13 cellular contexts compared by ENCODE assay signal in genomic region chr12:70719084-70719483, GRCh38.
DNase-seq lines count a peak whose midpoint lies in the region; ATAC-seq and TF ChIP-seq lines count a peak whose summit lies in the region.
"Had no signal": no experiment of that assay in that cellular context is flagged by ENCODE, and none has a peak within 500 bp of the region (broad histone marks: within the 10 kb centered on the region; RNA-seq: fewer than 3 reads in every experiment).

No MANE protein-coding gene starts in this region.

- ATAC-seq in IMR-90 (ENCODE audit: low read depth): no peak
- peak; percentile 41 to 59 for ATAC-seq in lower lobe of right lung

- H3K36me3 ChIP-seq in IMR-90 (ENCODE audit: control insufficient read depth, insufficient read depth, low read length) (no peaks in the 10 kb centered on the region), esophagus squamous epithelium (no peaks in the 10 kb centered on the region), lower lobe of right lung (no peaks in the 10 kb centered on the region), ovary (no peaks in the 10 kb centered on the region), ascending aorta (no peaks in the 10 kb centered on the region)
- H3K36me3 ChIP-seq: thyroid gland had no signal

- no peak overlapping the region for H2BK15ac ChIP-seq in IMR-90 (ENCODE audit: low read depth, low read length)

- no peak overlapping the region for H3K18ac ChIP-seq in IMR-90 (ENCODE audit: low read depth, low read length)

- no peaks in the 10 kb centered on the region for H3K4me1 ChIP-seq in IMR-90 (ENCODE audit: control insufficient read depth, insufficient read depth, low read length)
- no peaks in the 10 kb centered on the region for H3K4me1 ChIP-seq in esophagus squamous epithelium
- H3K4me1 ChIP-seq in lower lobe of right lung: peaks cover 9% of the 10 kb centered on the region
- H3K4me1 ChIP-seq in ovary (ENCODE audit: insufficient read depth): no peaks in the 10 kb centered on the region
- H3K4me1 ChIP-seq in ascending aorta: no peaks in the 10 kb centered on the region
- H3K4me1 ChIP-seq: thyroid gland had no signal

- H2BK5ac ChIP-seq in IMR-90 (ENCODE audit: low read depth, low read length, poor library complexity, severe bottlenecking): no peak overlapping the region

- H3K23ac ChIP-seq in IMR-90 (ENCODE audit: low read depth, low read length): no peak overlapping the region

- H3K9me1 ChIP-seq in IMR-90 (ENCODE audit: insufficient read depth, low read length): no peaks in the 10 kb centered on the region

- H3K27ac ChIP-seq in 22Rv1 (peak overlapping the region; percentile 44), IMR-90 (ENCODE audit: insufficient read depth, low read length) (no peak overlapping the region), esophagus squamous epithelium (peak overlapping the region in 3 of 4 donors; percentile 31 to 47 (median 37)), lower lobe of right lung (peak overlapping the region; percentile 43), ovary (no peak overlapping the region), ascending aorta (no peak overlapping the region)

- H3K4me3 ChIP-seq in IMR-90 (ENCODE audit: insufficient read depth, low read depth, low read length) (no peak overlapping the region), esophagus squamous epithelium (no peak overlapping the region), lower lobe of right lung (peak overlapping the region; percentile 3), ovary (no peak overlapping the region), ascending aorta (no peak overlapping the region)
- H3K4me3 ChIP-seq: GM12878, thyroid gland had no signal

- no peak overlapping the region for H3K14ac ChIP-seq in IMR-90 (replicated peaks; ENCODE audit: low read depth, low read length)

- H2AK5ac ChIP-seq in IMR-90 (ENCODE audit: low read depth, low read length): no peak overlapping the region

- no peak overlapping the region for H4K5ac ChIP-seq in IMR-90 (ENCODE audit: low read depth, low read length)

- H4K8ac ChIP-seq in IMR-90 (ENCODE audit: low read depth in 2 of 2, low read length in 2 of 2): no peak overlapping the region

- 55% methylated on average over 2 of the region's 12 CpGs; no CpG with 5 or more reads in 1 of the 2 experiments for WGBS in IMR-90 (ENCODE audit: extremely low coverage in 2 of 2, insufficient read length in 1 of 2), 2 experiments
- 71 to 82% methylated on average over 12 of the region's 12 CpGs for WGBS in esophagus squamous epithelium, 2 donors
- WGBS in ovary, 3 donors: 85 to 86% (median 86%) methylated on average over 12 of the region's 12 CpGs

- H2AK9ac ChIP-seq in IMR-90 (replicated peaks; ENCODE audit: low read depth, low read length, poor library complexity): no peak overlapping the region

- no peak overlapping the region for H3K4ac ChIP-seq in IMR-90 (ENCODE audit: low read depth, low read length)

- TF ChIP-seq CTCF in 22Rv1 (IDR thresholded peaks at IDR 0.05) (no peak), IMR-90 (conservative IDR thresholded peaks at IDR 0.05; ENCODE audit: low read depth, low read length) (no peak), esophagus squamous epithelium (IDR thresholded peaks at IDR 0.05) (no peak), lower lobe of right lung (IDR thresholded peaks at IDR 0.05) (no peak), ovary (IDR thresholded peaks at IDR 0.05) (no peak), ascending aorta (IDR thresholded peaks at IDR 0.05) (no peak)

- DNase-seq in IMR-90 (no peak), esophagus squamous epithelium (lab: John Stamatoyannopoulos, UW) (no peak), lower lobe of right lung (no peak), ovary (no peak), activated gamma-delta T cell (lab: John Stamatoyannopoulos, UW) (no peak), ascending aorta (ENCODE audit: low spot score in 2 of 2) (no peak)
- no peak for DNase-seq in activated CD4-positive, alpha-beta T cell treated with anti-CD3 and anti-CD28 coated beads for 1 hour
- DNase-seq: effector CD8-positive, alpha-beta T cell; NCI-H1048; NCI-H2029 had no signal

- CTCF ChIA-PET in IMR-90 (lab: Yijun Ruan, JAX): interaction anchor here (0.6 to 1.6 kb wide), 7 partner anchors 20 to 839 kb away, joined by 3 to 6 read pairs (median 3); no protein-coding TSS in a partner anchor

- H3K79me1 ChIP-seq in IMR-90 (ENCODE audit: low read depth in 1 of 2, low read length in 2 of 2): no peaks in the 10 kb centered on the region

- H2AFZ ChIP-seq in IMR-90 (replicated peaks; ENCODE audit: low read length, poor library complexity): peak overlapping the region; percentile 60

- no peaks in the 10 kb centered on the region for H3K9me3 ChIP-seq in IMR-90 (ENCODE audit: control insufficient read depth, insufficient read depth, low read length)
- H3K9me3 ChIP-seq in esophagus squamous epithelium: no peaks in the 10 kb centered on the region
- H3K9me3 ChIP-seq in lower lobe of right lung: no peaks in the 10 kb centered on the region
- no peaks in the 10 kb centered on the region for H3K9me3 ChIP-seq in ovary
- H3K9me3 ChIP-seq in ascending aorta: no peaks in the 10 kb centered on the region
- H3K9me3 ChIP-seq: thyroid gland had no signal

- no peak overlapping the region for H3K56ac ChIP-seq in IMR-90 (ENCODE audit: extremely low read depth, insufficient read depth, low read length)

- POLR2A ChIA-PET in IMR-90 (lab: Charles Lee; ENCODE audit: unreplicated experiment): no interaction called here

- no peak for TF ChIP-seq EP300 in ovary (IDR thresholded peaks at IDR 0.05)

- H3K4me2 ChIP-seq in IMR-90 (ENCODE audit: low read depth, low read length): no peak overlapping the region

- H2BK120ac ChIP-seq in IMR-90 (ENCODE audit: low read depth, low read length): no peak overlapping the region

- H3K9ac ChIP-seq in IMR-90 (ENCODE audit: low read depth, low read length): no peak overlapping the region

- no peaks in the 10 kb centered on the region for H4K20me1 ChIP-seq in IMR-90 (ENCODE audit: insufficient read depth, low read length)

- H3K27me3 ChIP-seq in IMR-90 (ENCODE audit: control insufficient read depth, insufficient read depth, low read length) (no peaks in the 10 kb centered on the region), esophagus squamous epithelium (peaks cover 0 to 6% (median 2%) of the 10 kb centered on the region in 4 donors), lower lobe of right lung (ENCODE audit: low read depth) (peaks cover 6% of the 10 kb centered on the region), ovary (no peaks in the 10 kb centered on the region), ascending aorta (no peaks in the 10 kb centered on the region)
- H3K27me3 ChIP-seq: thyroid gland had no signal

- no peak overlapping the region for H2BK20ac ChIP-seq in IMR-90 (ENCODE audit: low read depth, low read length)

- no peak for TF ChIP-seq RAD21 in IMR-90 (IDR thresholded peaks at IDR 0.05; ENCODE audit: low read length)

- TF ChIP-seq POLR2A in IMR-90 (IDR thresholded peaks at IDR 0.05; ENCODE audit: low read depth, low read length): no peak
- TF ChIP-seq POLR2A in esophagus squamous epithelium (IDR thresholded peaks at IDR 0.05): no peak
- no peak for TF ChIP-seq POLR2A in ovary (IDR thresholded peaks at IDR 0.05)

- dilution Hi-C loops in IMR-90 (cut with HindIII; ENCODE audit: low sequenced_read_pairs, unreplicated experiment): no loop called here

- no TSS peak for BruUV-seq in IMR-90 (replicated peaks; lab: Mats Ljungman, UMichigan)

- intact Hi-C loops in IMR-90 (cut with micrococcal nuclease): loop anchor here (1.0 to 2.0 kb wide), 2 partner anchors 129 to 840 kb away; no protein-coding TSS in a partner anchor
- intact Hi-C loops in esophagus squamous epithelium (cut with DNase I): no loop called here
- intact Hi-C loops in lower lobe of right lung (cut with DNase I): no loop called here
- intact Hi-C loops in ovary (cut with DNase I): no loop called here
- intact Hi-C loops in ascending aorta (cut with DNase I): no loop called here

- in situ Hi-C loops in IMR-90 (cut with MboI; ENCODE audit: low sequenced_read_pairs): loop anchor here (5.0 kb wide), 1 partner anchor 132 kb away; no protein-coding TSS in a partner anchor

- H4K91ac ChIP-seq in IMR-90 (ENCODE audit: insufficient read depth, low read depth, low read length): no peak overlapping the region

TF ChIP-seq in IMR-90, 13 proteins besides CTCF, POLR2A, EP300 and RAD21:
- no peak for TF ChIP-seq MAZ (IDR thresholded peaks at IDR 0.05; ENCODE audit: borderline replicate concordance, low read depth, low read length)
- no peak for TF ChIP-seq FOS (IDR thresholded peaks at IDR 0.05; ENCODE audit: low read depth, low read length)
- no peak for TF ChIP-seq CEBPB (IDR thresholded peaks at IDR 0.05; ENCODE audit: low read depth, low read length)
- no peak for TF ChIP-seq RCOR1 (IDR thresholded peaks at IDR 0.05; ENCODE audit: insufficient replicate concordance, low read length)
- TF ChIP-seq MXI1 (IDR thresholded peaks at IDR 0.05; ENCODE audit: borderline replicate concordance, low read depth, low read length): no peak

Comparison
In these comparisons a context has a peak if more than half of its experiments do, and no peak if none do; other contexts are left out.
1. H3K27ac ChIP-seq: peak in 22Rv1 (single experiment), esophagus squamous epithelium (3 of 4) and lower lobe of right lung (single experiment); none in IMR-90 (single experiment), ovary (0 of 2) and ascending aorta (0 of 2).